In the genomic region with DNA sequence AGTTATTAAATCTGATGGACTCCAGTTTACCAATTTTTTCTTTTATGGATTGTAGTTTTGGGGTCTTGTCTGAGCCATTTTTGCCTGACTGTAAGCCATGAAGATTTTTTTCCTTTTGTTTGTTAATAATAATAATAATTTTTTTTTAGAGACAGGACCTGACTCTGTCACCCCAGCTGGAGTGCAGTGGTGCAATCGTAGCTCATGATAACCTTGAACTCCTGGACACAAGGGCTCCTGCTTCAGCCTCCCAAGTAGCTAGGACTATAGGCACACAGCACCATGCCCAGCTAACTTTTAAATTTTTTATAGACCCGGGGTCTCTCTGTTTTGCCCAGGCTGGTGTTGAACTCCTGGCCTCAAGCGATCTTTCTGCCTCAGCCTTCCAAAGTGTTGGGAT, we compare ENCODE assay signal across 1 cellular context.
TF ChIP-seq lines count a peak whose summit lies in the region.

No MANE protein-coding gene starts in this region.

TF ChIP-seq in HepG2, 621 proteins besides CTCF, POLR2A, EP300 and RAD21 (continued from another document):
- TF ChIP-seq, protein P1, sequence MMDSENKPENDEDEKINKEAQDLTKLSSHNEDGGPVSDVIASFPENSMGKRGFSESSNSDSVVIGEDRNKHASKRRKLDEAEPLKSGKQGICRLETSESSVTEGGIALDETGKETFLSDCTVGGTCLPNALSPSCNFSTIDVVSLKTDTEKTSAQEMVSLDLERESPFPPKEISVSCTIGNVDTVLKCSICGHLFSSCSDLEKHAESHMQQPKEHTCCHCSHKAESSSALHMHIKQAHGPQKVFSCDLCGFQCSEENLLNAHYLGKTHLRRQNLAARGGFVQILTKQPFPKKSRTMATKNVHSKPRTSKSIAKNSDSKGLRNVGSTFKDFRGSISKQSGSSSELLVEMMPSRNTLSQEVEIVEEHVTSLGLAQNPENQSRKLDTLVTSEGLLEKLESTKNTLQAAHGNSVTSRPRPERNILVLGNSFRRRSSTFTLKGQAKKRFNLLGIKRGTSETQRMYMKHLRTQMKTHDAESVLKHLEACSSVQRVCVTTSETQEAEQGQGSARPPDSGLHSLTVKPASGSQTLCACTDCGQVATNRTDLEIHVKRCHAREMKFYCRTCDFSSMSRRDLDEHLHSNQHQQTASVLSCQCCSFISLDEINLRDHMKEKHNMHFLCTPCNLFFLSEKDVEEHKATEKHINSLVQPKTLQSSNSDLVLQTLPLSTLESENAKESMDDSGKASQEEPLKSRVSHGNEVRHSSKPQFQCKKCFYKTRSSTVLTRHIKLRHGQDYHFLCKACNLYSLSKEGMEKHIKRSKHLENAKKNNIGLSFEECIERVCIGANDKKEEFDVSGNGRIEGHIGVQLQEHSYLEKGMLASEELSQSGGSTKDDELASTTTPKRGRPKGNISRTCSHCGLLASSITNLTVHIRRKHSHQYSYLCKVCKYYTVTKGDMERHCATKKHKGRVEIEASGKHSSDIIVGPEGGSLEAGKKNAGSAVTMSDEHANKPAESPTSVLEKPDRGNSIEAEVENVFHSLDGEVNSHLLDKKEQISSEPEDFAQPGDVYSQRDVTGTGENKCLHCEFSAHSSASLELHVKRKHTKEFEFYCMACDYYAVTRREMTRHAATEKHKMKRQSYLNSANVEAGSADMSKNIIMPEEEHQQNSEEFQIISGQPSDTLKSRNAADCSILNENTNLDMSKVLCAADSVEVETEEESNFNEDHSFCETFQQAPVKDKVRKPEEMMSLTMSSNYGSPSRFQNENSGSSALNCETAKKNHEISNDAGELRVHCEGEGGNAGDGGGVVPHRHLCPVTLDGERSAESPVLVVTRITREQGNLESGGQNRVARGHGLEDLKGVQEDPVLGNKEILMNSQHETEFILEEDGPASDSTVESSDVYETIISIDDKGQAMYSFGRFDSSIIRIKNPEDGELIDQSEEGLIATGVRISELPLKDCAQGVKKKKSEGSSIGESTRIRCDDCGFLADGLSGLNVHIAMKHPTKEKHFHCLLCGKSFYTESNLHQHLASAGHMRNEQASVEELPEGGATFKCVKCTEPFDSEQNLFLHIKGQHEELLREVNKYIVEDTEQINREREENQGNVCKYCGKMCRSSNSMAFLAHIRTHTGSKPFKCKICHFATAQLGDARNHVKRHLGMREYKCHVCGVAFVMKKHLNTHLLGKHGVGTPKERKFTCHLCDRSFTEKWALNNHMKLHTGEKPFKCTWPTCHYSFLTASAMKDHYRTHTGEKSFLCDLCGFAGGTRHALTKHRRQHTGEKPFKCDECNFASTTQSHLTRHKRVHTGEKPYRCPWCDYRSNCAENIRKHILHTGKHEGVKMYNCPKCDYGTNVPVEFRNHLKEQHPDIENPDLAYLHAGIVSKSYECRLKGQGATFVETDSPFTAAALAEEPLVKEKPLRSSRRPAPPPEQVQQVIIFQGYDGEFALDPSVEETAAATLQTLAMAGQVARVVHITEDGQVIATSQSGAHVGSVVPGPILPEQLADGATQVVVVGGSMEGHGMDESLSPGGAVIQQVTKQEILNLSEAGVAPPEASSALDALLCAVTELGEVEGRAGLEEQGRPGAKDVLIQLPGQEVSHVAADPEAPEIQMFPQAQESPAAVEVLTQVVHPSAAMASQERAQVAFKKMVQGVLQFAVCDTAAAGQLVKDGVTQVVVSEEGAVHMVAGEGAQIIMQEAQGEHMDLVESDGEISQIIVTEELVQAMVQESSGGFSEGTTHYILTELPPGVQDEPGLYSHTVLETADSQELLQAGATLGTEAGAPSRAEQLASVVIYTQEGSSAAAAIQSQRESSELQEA (CRISPR knock-in tag; IDR thresholded peaks at IDR 0.05; ENCODE audit: not compliant biosample characterization) = no peak
- TF ChIP-seq ZNF7 (CRISPR knock-in tag; IDR thresholded peaks at IDR 0.05) = no peak
- TF ChIP-seq, protein P2, sequence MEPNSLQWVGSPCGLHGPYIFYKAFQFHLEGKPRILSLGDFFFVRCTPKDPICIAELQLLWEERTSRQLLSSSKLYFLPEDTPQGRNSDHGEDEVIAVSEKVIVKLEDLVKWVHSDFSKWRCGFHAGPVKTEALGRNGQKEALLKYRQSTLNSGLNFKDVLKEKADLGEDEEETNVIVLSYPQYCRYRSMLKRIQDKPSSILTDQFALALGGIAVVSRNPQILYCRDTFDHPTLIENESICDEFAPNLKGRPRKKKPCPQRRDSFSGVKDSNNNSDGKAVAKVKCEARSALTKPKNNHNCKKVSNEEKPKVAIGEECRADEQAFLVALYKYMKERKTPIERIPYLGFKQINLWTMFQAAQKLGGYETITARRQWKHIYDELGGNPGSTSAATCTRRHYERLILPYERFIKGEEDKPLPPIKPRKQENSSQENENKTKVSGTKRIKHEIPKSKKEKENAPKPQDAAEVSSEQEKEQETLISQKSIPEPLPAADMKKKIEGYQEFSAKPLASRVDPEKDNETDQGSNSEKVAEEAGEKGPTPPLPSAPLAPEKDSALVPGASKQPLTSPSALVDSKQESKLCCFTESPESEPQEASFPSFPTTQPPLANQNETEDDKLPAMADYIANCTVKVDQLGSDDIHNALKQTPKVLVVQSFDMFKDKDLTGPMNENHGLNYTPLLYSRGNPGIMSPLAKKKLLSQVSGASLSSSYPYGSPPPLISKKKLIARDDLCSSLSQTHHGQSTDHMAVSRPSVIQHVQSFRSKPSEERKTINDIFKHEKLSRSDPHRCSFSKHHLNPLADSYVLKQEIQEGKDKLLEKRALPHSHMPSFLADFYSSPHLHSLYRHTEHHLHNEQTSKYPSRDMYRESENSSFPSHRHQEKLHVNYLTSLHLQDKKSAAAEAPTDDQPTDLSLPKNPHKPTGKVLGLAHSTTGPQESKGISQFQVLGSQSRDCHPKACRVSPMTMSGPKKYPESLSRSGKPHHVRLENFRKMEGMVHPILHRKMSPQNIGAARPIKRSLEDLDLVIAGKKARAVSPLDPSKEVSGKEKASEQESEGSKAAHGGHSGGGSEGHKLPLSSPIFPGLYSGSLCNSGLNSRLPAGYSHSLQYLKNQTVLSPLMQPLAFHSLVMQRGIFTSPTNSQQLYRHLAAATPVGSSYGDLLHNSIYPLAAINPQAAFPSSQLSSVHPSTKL (CRISPR knock-in tag; IDR thresholded peaks at IDR 0.05) = 0 out of 2 replicates have a peak, but pooled peaks have one; percentile 20
